25 cellular contexts compared by ENCODE assay signal in the genomic region with DNA sequence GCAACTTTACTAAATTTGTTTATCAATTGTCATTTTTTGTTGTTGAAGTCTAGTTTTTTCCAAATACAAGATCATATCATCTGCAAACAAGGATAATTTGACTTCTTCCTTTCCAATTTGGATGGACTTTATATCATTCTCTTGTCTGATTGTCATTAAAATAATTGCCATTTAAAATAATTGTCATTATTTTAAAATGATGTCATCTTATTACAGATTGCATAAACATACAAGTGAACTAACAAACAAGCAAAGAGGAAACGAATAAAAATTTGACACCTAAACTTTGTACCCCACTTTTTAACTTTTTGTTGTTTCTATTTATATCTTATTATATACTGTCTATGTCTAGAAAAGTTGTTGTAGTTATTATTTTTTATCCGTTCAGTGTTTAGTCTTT.
"Had no signal": no experiment of that assay in that cellular context is flagged by ENCODE, and none has a peak within 500 bp of the region (broad histone marks: within the 10 kb centered on the region; RNA-seq: fewer than 3 reads in every experiment).

No MANE protein-coding gene starts in this region.

- H3K36me3 ChIP-seq: colonic mucosa, esophagus squamous epithelium, gastrocnemius medialis, heart right ventricle, left lung, lower lobe of right lung had no signal

- DNase-seq: colonic mucosa; cortex of kidney; effector CD8-positive, alpha-beta T cell; effector memory CD8-positive, alpha-beta T cell; endodermal cell; erythroblast; esophagus squamous epithelium; foreskin fibroblast; foreskin melanocyte; gastrocnemius medialis; glutamatergic neuron; head of caudate nucleus; heart right ventricle; hippocampal formation; left cardiac atrium; left lung; left ventricle myocardium superior; lower lobe of right lung; mesenchymal stem cell; mucosa of descending colon had no signal

- H3K4me1 ChIP-seq: colonic mucosa, esophagus squamous epithelium, gastrocnemius medialis, heart right ventricle, left lung, lower lobe of right lung had no signal

- H3K27me3 ChIP-seq: colonic mucosa, esophagus squamous epithelium, gastrocnemius medialis, heart right ventricle, left lung had no signal

- FAIRE-seq: endometrium, islet of Langerhans, keratinocyte had no signal

- H3K4me3 ChIP-seq: colonic mucosa, esophagus squamous epithelium, gastrocnemius medialis, heart right ventricle, left lung, lower lobe of right lung, mucosa of descending colon had no signal

- H3K27ac ChIP-seq: colonic mucosa, epithelial cell of prostate, esophagus squamous epithelium, gastrocnemius medialis, heart right ventricle, left lung, lower lobe of right lung had no signal

- ATAC-seq: effector memory CD8-positive, alpha-beta T cell; esophagus mucosa; gastrocnemius medialis; heart right ventricle; left cardiac atrium; left lung; left ventricle myocardium superior; lower lobe of right lung; mucosa of descending colon had no signal

- H3K9me3 ChIP-seq: colonic mucosa, esophagus squamous epithelium, gastrocnemius medialis, left lung, lower lobe of right lung, mucosa of descending colon had no signal
